ENCODE assay signal across 10 cellular contexts in the genomic region with DNA sequence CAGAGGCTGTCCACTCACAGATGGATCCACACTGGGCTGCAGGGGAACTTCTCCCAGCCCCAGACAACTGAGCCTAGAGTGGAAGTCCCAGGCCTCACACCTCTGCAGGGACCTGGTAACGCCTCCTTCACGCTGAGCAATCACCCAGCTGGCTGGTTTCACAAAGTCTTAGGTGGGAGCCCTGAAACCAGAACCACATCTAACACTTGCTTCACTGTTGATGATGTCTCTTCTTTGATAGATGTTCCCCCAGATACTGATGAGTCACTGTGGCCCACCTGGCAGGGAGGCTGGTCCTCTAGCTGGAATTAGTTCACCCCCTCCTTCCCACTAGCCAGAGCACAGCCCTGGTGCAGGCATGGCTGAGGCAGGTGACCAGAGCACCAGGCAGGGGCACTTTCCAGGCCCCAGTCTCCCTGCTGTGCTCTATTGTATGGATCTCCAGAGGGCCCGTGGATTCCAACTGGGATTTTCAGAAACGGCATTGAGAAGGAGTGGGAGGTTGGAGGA.
A peak's percentile ranks its signal among the peaks of the same experiment; 100 is the strongest.
DNase-seq lines count a peak whose midpoint lies in the region; ATAC-seq lines count a peak whose summit lies in the region.
"Had no signal": no experiment of that assay in that cellular context is flagged by ENCODE, and none has a peak within 500 bp of the region (broad histone marks: within the 10 kb centered on the region; RNA-seq: fewer than 3 reads in every experiment).

No MANE protein-coding gene starts in this region.

- peak; percentile 69 for DNase-seq in activated CD4-positive, alpha-beta T cell treated with anti-CD3 and anti-CD28 coated beads for 48 hours
- no peak for DNase-seq in activated CD4-positive, alpha-beta T cell treated with anti-CD3 and anti-CD28 coated beads for 4 hours
- DNase-seq in activated CD8-positive, alpha-beta memory T cell treated with anti-CD3 and anti-CD28 coated beads, Interleukin-2, amount 50 U/mL, for 24 hours (ENCODE audit: extremely low read depth), result peak; percentile 35
- DNase-seq in stimulated activated CD8-positive, alpha-beta memory T cell treated with anti-CD3 and anti-CD28 coated beads, Interleukin-15, amount 100 ng/mL, for 4 hours (ENCODE audit: low read depth in 2 of 2), result peak; percentile 16 to 41
- DNase-seq in COLO829 (ENCODE audit: low spot score) (no peak), superior temporal gyrus (ENCODE audit: extremely low spot score) (no peak)
- no peak for DNase-seq in effector CD8-positive, alpha-beta T cell (lab: John Stamatoyannopoulos, UW)
- DNase-seq: ACHN, brain microvascular endothelial cell had no signal

- ATAC-seq in HG02642 (IDR thresholded peaks at IDR 0.05; ENCODE audit: poor library complexity, unreplicated experiment), result peak; percentile 73

Comparison
In these comparisons a context has a peak if more than half of its experiments do, and no peak if none do; other contexts are left out.
1. DNase-seq: peak in activated CD4-positive, alpha-beta T cell treated with anti-CD3 and anti-CD28 coated beads for 48 hours (single experiment), activated CD8-positive, alpha-beta memory T cell treated with anti-CD3 and anti-CD28 coated beads, Interleukin-2, amount 50 U/mL, for 24 hours (single experiment) and stimulated activated CD8-positive, alpha-beta memory T cell treated with anti-CD3 and anti-CD28 coated beads, Interleukin-15, amount 100 ng/mL, for 4 hours (2 of 2); none in activated CD4-positive, alpha-beta T cell treated with anti-CD3 and anti-CD28 coated beads for 4 hours (0 of 2), COLO829 (single experiment), superior temporal gyrus (single experiment) and effector CD8-positive, alpha-beta T cell (single experiment).